ENCODE assay signal across 14 cellular contexts in the genomic region with DNA sequence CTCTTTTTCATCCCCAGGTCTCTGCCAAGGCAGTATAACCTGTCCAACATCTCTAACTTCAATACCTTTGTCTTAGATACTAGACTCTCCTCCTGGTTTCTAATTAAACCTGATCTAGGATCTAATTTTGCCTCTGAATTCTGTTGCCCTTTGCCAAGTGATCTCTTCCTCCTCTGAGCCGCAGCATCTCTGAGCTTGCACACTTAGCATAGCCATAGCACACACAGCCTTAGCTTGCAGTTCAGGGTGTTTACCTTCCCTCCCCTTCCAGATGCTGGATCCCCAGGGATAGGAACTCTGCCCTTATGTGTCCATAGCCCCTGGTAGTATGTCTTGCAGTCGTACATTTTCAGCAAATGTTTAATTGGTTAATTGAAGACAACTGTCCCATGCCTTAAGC. TPM values are rescaled to one million over a fixed set of nuclear protein-coding genes. Genes with fewer than 3 reads are reported as not detected.
A peak's percentile ranks its signal among the peaks of the same experiment; 100 is the strongest.
DNase-seq lines count a peak whose midpoint lies in the region; ATAC-seq and TF ChIP-seq lines count a peak whose summit lies in the region.
"Had no signal": no experiment of that assay in that cellular context is flagged by ENCODE, and none has a peak within 500 bp of the region (broad histone marks: within the 10 kb centered on the region; RNA-seq: fewer than 3 reads in every experiment).

No MANE protein-coding gene starts in this region.

- POLR2A ChIA-PET in CD4-positive, alpha-beta memory T cell (lab: Charles Lee; ENCODE audit: partially characterized antibody): interaction anchor here (0.6 to 11.4 kb wide), 6 partner anchors 10 to 79 kb away, joined by 3 to 128 read pairs (median 4); no protein-coding TSS in a partner anchor

- TF ChIP-seq CTCF in mesothelial cell of epicardium (IDR thresholded peaks at IDR 0.05; ENCODE audit: unreplicated experiment) (no peak), upper lobe of right lung (IDR thresholded peaks at IDR 0.05) (no peak)

- H3K4me1 ChIP-seq in CD4-positive, alpha-beta memory T cell (ENCODE audit: insufficient read depth, low read length): peaks cover 60% of the 10 kb centered on the region
- no peaks in the 10 kb centered on the region for H3K4me1 ChIP-seq in upper lobe of right lung
- H3K4me1 ChIP-seq: gastrocnemius medialis had no signal

- no peaks in the 10 kb centered on the region for H3K27me3 ChIP-seq in CD4-positive, alpha-beta memory T cell (ENCODE audit: insufficient read depth, low read length)
- no peaks in the 10 kb centered on the region for H3K27me3 ChIP-seq in upper lobe of right lung
- H3K27me3 ChIP-seq: gastrocnemius medialis had no signal

- H3K27ac Mint-ChIP-seq in CD4-positive, alpha-beta memory T cell: peak overlapping the region; percentile 11 to 90 (median 49)
- peak overlapping the region; percentile 81 for H3K27ac Mint-ChIP-seq in activated T-helper 1 cell treated with anti-CD3 and anti-CD28 coated beads, Interleukin-12 subunit alpha, Interleukin-12 subunit beta, Interleukin-2, Interleukin-4 antibody, amounts not matched to agents 30 ng/mL and 10 ng/mL and 1 ng/mL, durations not matched to agents 14 hours and 24 hours and 36 hours
- H3K27ac Mint-ChIP-seq in mesothelial cell of epicardium: no peak overlapping the region

- intact Hi-C loops in CD4-positive, alpha-beta memory T cell (cut with micrococcal nuclease): no loop called here
- intact Hi-C loops in activated T-helper 1 cell treated with anti-CD3 and anti-CD28 coated beads, Interleukin-12 subunit alpha, Interleukin-12 subunit beta, Interleukin-2, Interleukin-4 antibody, amounts not matched to agents 30 ng/mL and 10 ng/mL and 1 ng/mL, durations not matched to agents 14 hours and 24 hours and 36 hours (cut with micrococcal nuclease): no loop called here
- intact Hi-C loops in upper lobe of right lung (cut with DNase I): no loop called here

- peak overlapping the region in 7 of 8 donors; percentile 6 to 78 (median 66) for H3K4me3 Mint-ChIP-seq in CD4-positive, alpha-beta memory T cell
- H3K4me3 Mint-ChIP-seq in activated T-helper 1 cell treated with anti-CD3 and anti-CD28 coated beads, Interleukin-12 subunit alpha, Interleukin-12 subunit beta, Interleukin-2, Interleukin-4 antibody, amounts not matched to agents 30 ng/mL and 10 ng/mL and 1 ng/mL, durations not matched to agents 14 hours and 24 hours and 36 hours: peak overlapping the region; percentile 7
- H3K4me3 Mint-ChIP-seq in mesothelial cell of epicardium: no peak overlapping the region

- H3K27ac ChIP-seq in CD4-positive, alpha-beta memory T cell (ENCODE audit: low read depth, low read length): no peak overlapping the region
- H3K27ac ChIP-seq in upper lobe of right lung: no peak overlapping the region
- H3K27ac ChIP-seq: gastrocnemius medialis, lower lobe of right lung had no signal

- DNase-seq in CD4-positive, alpha-beta memory T cell: no peak
- no peak for DNase-seq in activated T-helper 1 cell treated with anti-CD3 and anti-CD28 coated beads, Interleukin-12 subunit alpha, Interleukin-12 subunit beta, Interleukin-2, Interleukin-4 antibody, amounts not matched to agents 30 ng/mL and 10 ng/mL and 1 ng/mL, durations not matched to agents 14 hours and 24 hours and 36 hours (ENCODE audit: low spot score)
- DNase-seq in mesothelial cell of epicardium (ENCODE audit: low spot score in 2 of 2, unreplicated experiment in 2 of 2): no peak
- no peak for DNase-seq in hepatic stellate cell (ENCODE audit: low spot score)
- DNase-seq in NCI-H82 treated with DMSO at 0.1 percent for 48 hours (lab: John Stamatoyannopoulos, UW; ENCODE audit: unreplicated experiment): no peak
- no peak for DNase-seq in upper lobe of right lung
- DNase-seq: cerebellar nuclear complex, COR-L47, gastrocnemius medialis, lower lobe of right lung, NCI-H187 had no signal

- H3K36me3 ChIP-seq in CD4-positive, alpha-beta memory T cell (ENCODE audit: insufficient read depth, low read length): no peaks in the 10 kb centered on the region
- H3K36me3 ChIP-seq in upper lobe of right lung: no peaks in the 10 kb centered on the region
- H3K36me3 ChIP-seq: gastrocnemius medialis, lower lobe of right lung had no signal

- H3K9me3 Mint-ChIP-seq in CD4-positive, alpha-beta memory T cell: no peaks in the 10 kb centered on the region
- H3K9me3 Mint-ChIP-seq in activated T-helper 1 cell treated with anti-CD3 and anti-CD28 coated beads, Interleukin-12 subunit alpha, Interleukin-12 subunit beta, Interleukin-2, Interleukin-4 antibody, amounts not matched to agents 30 ng/mL and 10 ng/mL and 1 ng/mL, durations not matched to agents 14 hours and 24 hours and 36 hours: no peaks in the 10 kb centered on the region
- no peaks in the 10 kb centered on the region for H3K9me3 Mint-ChIP-seq in mesothelial cell of epicardium

- H3K36me3 Mint-ChIP-seq in CD4-positive, alpha-beta memory T cell: peaks cover 0 to 3% of the 10 kb centered on the region in 2 donors
- no peaks in the 10 kb centered on the region for H3K36me3 Mint-ChIP-seq in activated T-helper 1 cell treated with anti-CD3 and anti-CD28 coated beads, Interleukin-12 subunit alpha, Interleukin-12 subunit beta, Interleukin-2, Interleukin-4 antibody, amounts not matched to agents 30 ng/mL and 10 ng/mL and 1 ng/mL, durations not matched to agents 14 hours and 24 hours and 36 hours (ENCODE audit: low read depth)
- no peaks in the 10 kb centered on the region for H3K36me3 Mint-ChIP-seq in mesothelial cell of epicardium

- ATAC-seq in GM19023 (IDR thresholded peaks at IDR 0.05; ENCODE audit: unreplicated experiment) (peak; percentile 36), HG02852 (IDR thresholded peaks at IDR 0.05; ENCODE audit: unreplicated experiment) (peak; percentile 29), upper lobe of right lung (no peak)
- ATAC-seq: gastrocnemius medialis, lower lobe of right lung had no signal

- H3K4me1 Mint-ChIP-seq in CD4-positive, alpha-beta memory T cell: peaks cover 37 to 55% (median 46%) of the 10 kb centered on the region in 4 donors
- peaks cover 61% of the 10 kb centered on the region for H3K4me1 Mint-ChIP-seq in activated T-helper 1 cell treated with anti-CD3 and anti-CD28 coated beads, Interleukin-12 subunit alpha, Interleukin-12 subunit beta, Interleukin-2, Interleukin-4 antibody, amounts not matched to agents 30 ng/mL and 10 ng/mL and 1 ng/mL, durations not matched to agents 14 hours and 24 hours and 36 hours (ENCODE audit: low read depth)
- H3K4me1 Mint-ChIP-seq in mesothelial cell of epicardium: peaks cover 15% of the 10 kb centered on the region

- CTCF ChIA-PET in CD4-positive, alpha-beta memory T cell (lab: Charles Lee; ENCODE audit: partially characterized antibody): interaction anchor here (0.7 to 2.9 kb wide), 8 partner anchors 10 to 1338 kb away, joined by 3 to 19 read pairs (median 4); partner anchors contain the start of gene F5

- H3K4me3 ChIP-seq in CD4-positive, alpha-beta memory T cell (ENCODE audit: low read length in 2 of 2): no peak overlapping the region
- H3K4me3 ChIP-seq in upper lobe of right lung: no peak overlapping the region
- H3K4me3 ChIP-seq: gastrocnemius medialis, lower lobe of right lung had no signal

- no peaks in the 10 kb centered on the region for H3K9me3 ChIP-seq in CD4-positive, alpha-beta memory T cell (ENCODE audit: control insufficient read depth in 1 of 2, low read length in 2 of 2)
- H3K9me3 ChIP-seq in upper lobe of right lung: no peaks in the 10 kb centered on the region
- H3K9me3 ChIP-seq: gastrocnemius medialis, lower lobe of right lung had no signal

- no peaks in the 10 kb centered on the region for H3K27me3 Mint-ChIP-seq in CD4-positive, alpha-beta memory T cell
- no peaks in the 10 kb centered on the region for H3K27me3 Mint-ChIP-seq in activated T-helper 1 cell treated with anti-CD3 and anti-CD28 coated beads, Interleukin-12 subunit alpha, Interleukin-12 subunit beta, Interleukin-2, Interleukin-4 antibody, amounts not matched to agents 30 ng/mL and 10 ng/mL and 1 ng/mL, durations not matched to agents 14 hours and 24 hours and 36 hours (ENCODE audit: insufficient read depth)
- no peaks in the 10 kb centered on the region for H3K27me3 Mint-ChIP-seq in mesothelial cell of epicardium (ENCODE audit: low read depth)

RNA-seq across cellular contexts. Expression of gene SELL, which starts 30.3 kb away (rescaled TPM):
- total RNA-seq in CD4-positive, alpha-beta memory T cell: 100 to 1,000 TPM; 378 to 396 TPM
- 1,000 to 10,000 TPM in 1 of 2 donors, 100 to 1,000 TPM in 1; 876 to 1,603 TPM for polyA plus RNA-seq in CD4-positive, alpha-beta memory T cell
- 115 and 117 TPM in 2 replicates for total RNA-seq in activated T-helper 1 cell treated with anti-CD3 and anti-CD28 coated beads, Interleukin-12 subunit alpha, Interleukin-12 subunit beta, Interleukin-2, Interleukin-4 antibody, amounts not matched to agents 30 ng/mL and 10 ng/mL and 1 ng/mL, durations not matched to agents 14 hours and 24 hours and 36 hours
- total RNA-seq in mesothelial cell of epicardium: 1.4 to 2.5 TPM (median 2.4 TPM) in 3 replicates
- 12.1 TPM for total RNA-seq in upper lobe of right lung

RNA-seq across cellular contexts. Expression of gene SELP, which starts 51.2 kb away (rescaled TPM):
- 1 to 10 TPM; 1.9 to 2.2 TPM for total RNA-seq in CD4-positive, alpha-beta memory T cell
- polyA plus RNA-seq in CD4-positive, alpha-beta memory T cell: 1 to 10 TPM in 1 of 2 donors, not detected in 1; 1.4 TPM
- 0.13 TPM in 1 of 2 replicates, not detected in the other for total RNA-seq in activated T-helper 1 cell treated with anti-CD3 and anti-CD28 coated beads, Interleukin-12 subunit alpha, Interleukin-12 subunit beta, Interleukin-2, Interleukin-4 antibody, amounts not matched to agents 30 ng/mL and 10 ng/mL and 1 ng/mL, durations not matched to agents 14 hours and 24 hours and 36 hours
- total RNA-seq in mesothelial cell of epicardium: 0.49 to 0.65 TPM (median 0.61 TPM) in 3 replicates
- 61.5 TPM for total RNA-seq in upper lobe of right lung

RNA-seq across cellular contexts. Expression of gene SELE, which starts 52.8 kb away (rescaled TPM):
- total RNA-seq in CD4-positive, alpha-beta memory T cell: not detected
- polyA plus RNA-seq in CD4-positive, alpha-beta memory T cell: not detected
- not detected in 2 replicates for total RNA-seq in activated T-helper 1 cell treated with anti-CD3 and anti-CD28 coated beads, Interleukin-12 subunit alpha, Interleukin-12 subunit beta, Interleukin-2, Interleukin-4 antibody, amounts not matched to agents 30 ng/mL and 10 ng/mL and 1 ng/mL, durations not matched to agents 14 hours and 24 hours and 36 hours
- total RNA-seq in mesothelial cell of epicardium: 1.3 to 2.4 TPM (median 1.9 TPM) in 3 replicates
- 1.5 TPM for total RNA-seq in upper lobe of right lung
- total RNA-seq: activated CD8-positive, alpha-beta memory T cell treated with anti-CD3 and anti-CD28 coated beads for 36 hours had no signal

Comparison
In these comparisons a context has a peak if more than half of its experiments do, and no peak if none do; other contexts are left out.
1. RNA of gene SELP, which starts 51.2 kb away (total RNA-seq): 61.5 TPM in upper lobe of right lung (single experiment); 1.9 to 2.2 TPM in CD4-positive, alpha-beta memory T cell, 0.49 to 0.65 TPM in mesothelial cell of epicardium and 0.13 TPM in activated T-helper 1 cell treated with anti-CD3 and anti-CD28 coated beads, Interleukin-12 subunit alpha, Interleukin-12 subunit beta, Interleukin-2, Interleukin-4 antibody, amounts not matched to agents 30 ng/mL and 10 ng/mL and 1 ng/mL, durations not matched to agents 14 hours and 24 hours and 36 hours; every median in the first group is over 10 times any median in the second.